In genomic region chr11:87870081-87870480, GRCh38 we compare ENCODE assay signal across 16 cellular contexts.
"Had no signal": no experiment of that assay in that cellular context is flagged by ENCODE, and none has a peak within 500 bp of the region (broad histone marks: within the 10 kb centered on the region; RNA-seq: fewer than 3 reads in every experiment).

No MANE protein-coding gene starts in this region.

- H3K27ac ChIP-seq: heart left ventricle, parathyroid adenoma, skin epidermis, tibial artery had no signal

- DNase-seq: activated CD8-positive, alpha-beta memory T cell treated with anti-CD3 and anti-CD28 coated beads, Interleukin-2, amount 50 U/mL, for 4 hours; activated naive CD4-positive, alpha-beta T cell; activated T-cell treated with anti-CD3 and anti-CD28 coated beads, Interleukin-2, amount 50 U/mL, for 24 hours; erythroblast; heart left ventricle; islet precursor cell; left cardiac atrium; right cardiac atrium; stimulated activated CD4-positive, alpha-beta T cell treated with anti-CD3 and anti-CD28 coated beads, Interleukin-2, amount 100 ng/mL, for 24 hours; stimulated activated naive CD8-positive, alpha-beta T cell treated with anti-CD3 and anti-CD28 coated beads, Interleukin-15, amount 100 ng/mL, for 72 hours; T-helper 1 cell; tibial artery had no signal

- H3K4me3 ChIP-seq: heart left ventricle, skin epidermis, tibial artery had no signal

- H2AFZ ChIP-seq: parathyroid adenoma had no signal

- ATAC-seq: heart left ventricle; left cardiac atrium; natural killer cell treated with Interleukin-12 subunit alpha and Interleukin-12 subunit beta and Interleukin-15 and Interleukin-18, amount 100 ng/mL, for 72 hours; right cardiac atrium; stimulated activated effector memory CD8-positive, alpha-beta T cell treated with anti-CD3 and anti-CD28 coated beads, Interleukin-12 subunit alpha, Interleukin-12 subunit beta, amount 100 ng/mL, for 72 hours; stimulated activated naive CD8-positive, alpha-beta T cell treated with anti-CD3 and anti-CD28 coated beads, Interleukin-15, amount 100 ng/mL, for 72 hours had no signal

- H3K4me1 ChIP-seq: heart left ventricle, parathyroid adenoma, tibial artery had no signal

- H3K27me3 ChIP-seq: heart left ventricle, tibial artery had no signal

- H3K9me3 ChIP-seq: heart left ventricle, tibial artery had no signal

- H3K36me3 ChIP-seq: heart left ventricle, tibial artery had no signal

- H3K9ac ChIP-seq: parathyroid adenoma had no signal
